1 cellular context compared by ENCODE assay signal in the genomic region with DNA sequence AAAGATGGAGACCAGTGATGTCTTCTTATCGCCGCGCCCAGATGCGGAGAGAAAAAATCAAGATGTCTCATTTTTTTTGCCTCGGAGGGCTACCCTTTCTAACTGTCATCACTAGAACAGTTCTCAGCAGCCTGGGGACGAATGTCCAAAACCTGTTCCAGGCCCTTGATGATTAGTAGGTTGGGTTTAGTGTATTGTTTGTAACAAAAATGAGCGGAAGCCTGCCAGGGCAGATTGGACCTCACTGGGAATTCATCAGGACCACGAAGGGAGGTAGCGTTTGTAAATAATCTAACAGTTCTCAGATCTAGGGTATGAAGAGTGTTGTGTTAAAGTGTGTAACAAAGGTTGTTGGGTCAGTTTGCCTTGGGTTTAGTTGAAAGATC.
TF ChIP-seq lines count a peak whose summit lies in the region.

No MANE protein-coding gene starts in this region.

TF ChIP-seq in K562, 482 proteins besides CTCF, POLR2A, EP300 and RAD21 (continued from another document and continues in another):
- TF ChIP-seq, protein P1, sequence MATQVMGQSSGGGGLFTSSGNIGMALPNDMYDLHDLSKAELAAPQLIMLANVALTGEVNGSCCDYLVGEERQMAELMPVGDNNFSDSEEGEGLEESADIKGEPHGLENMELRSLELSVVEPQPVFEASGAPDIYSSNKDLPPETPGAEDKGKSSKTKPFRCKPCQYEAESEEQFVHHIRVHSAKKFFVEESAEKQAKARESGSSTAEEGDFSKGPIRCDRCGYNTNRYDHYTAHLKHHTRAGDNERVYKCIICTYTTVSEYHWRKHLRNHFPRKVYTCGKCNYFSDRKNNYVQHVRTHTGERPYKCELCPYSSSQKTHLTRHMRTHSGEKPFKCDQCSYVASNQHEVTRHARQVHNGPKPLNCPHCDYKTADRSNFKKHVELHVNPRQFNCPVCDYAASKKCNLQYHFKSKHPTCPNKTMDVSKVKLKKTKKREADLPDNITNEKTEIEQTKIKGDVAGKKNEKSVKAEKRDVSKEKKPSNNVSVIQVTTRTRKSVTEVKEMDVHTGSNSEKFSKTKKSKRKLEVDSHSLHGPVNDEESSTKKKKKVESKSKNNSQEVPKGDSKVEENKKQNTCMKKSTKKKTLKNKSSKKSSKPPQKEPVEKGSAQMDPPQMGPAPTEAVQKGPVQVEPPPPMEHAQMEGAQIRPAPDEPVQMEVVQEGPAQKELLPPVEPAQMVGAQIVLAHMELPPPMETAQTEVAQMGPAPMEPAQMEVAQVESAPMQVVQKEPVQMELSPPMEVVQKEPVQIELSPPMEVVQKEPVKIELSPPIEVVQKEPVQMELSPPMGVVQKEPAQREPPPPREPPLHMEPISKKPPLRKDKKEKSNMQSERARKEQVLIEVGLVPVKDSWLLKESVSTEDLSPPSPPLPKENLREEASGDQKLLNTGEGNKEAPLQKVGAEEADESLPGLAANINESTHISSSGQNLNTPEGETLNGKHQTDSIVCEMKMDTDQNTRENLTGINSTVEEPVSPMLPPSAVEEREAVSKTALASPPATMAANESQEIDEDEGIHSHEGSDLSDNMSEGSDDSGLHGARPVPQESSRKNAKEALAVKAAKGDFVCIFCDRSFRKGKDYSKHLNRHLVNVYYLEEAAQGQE (CRISPR knock-in tag; IDR thresholded peaks at IDR 0.05; ENCODE audit: low read depth): no peak
- peak; percentile 77 for TF ChIP-seq DPF2 (IDR thresholded peaks at IDR 0.05)
- TF ChIP-seq ZNF551 (CRISPR knock-in tag; IDR thresholded peaks at IDR 0.05): no peak
- TF ChIP-seq CEBPB (tag; IDR thresholded peaks at IDR 0.05): no peak
- no peak for TF ChIP-seq PRPF4 (IDR thresholded peaks at IDR 0.05; ENCODE audit: insufficient read depth, low read depth, low read length, poor library complexity, severe bottlenecking)
- TF ChIP-seq, protein P2, sequence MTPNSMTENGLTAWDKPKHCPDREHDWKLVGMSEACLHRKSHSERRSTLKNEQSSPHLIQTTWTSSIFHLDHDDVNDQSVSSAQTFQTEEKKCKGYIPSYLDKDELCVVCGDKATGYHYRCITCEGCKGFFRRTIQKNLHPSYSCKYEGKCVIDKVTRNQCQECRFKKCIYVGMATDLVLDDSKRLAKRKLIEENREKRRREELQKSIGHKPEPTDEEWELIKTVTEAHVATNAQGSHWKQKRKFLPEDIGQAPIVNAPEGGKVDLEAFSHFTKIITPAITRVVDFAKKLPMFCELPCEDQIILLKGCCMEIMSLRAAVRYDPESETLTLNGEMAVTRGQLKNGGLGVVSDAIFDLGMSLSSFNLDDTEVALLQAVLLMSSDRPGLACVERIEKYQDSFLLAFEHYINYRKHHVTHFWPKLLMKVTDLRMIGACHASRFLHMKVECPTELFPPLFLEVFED (CRISPR knock-in tag; conservative IDR thresholded peaks at IDR 0.05): no peak
- no peak for TF ChIP-seq ARID2 (IDR thresholded peaks at IDR 0.05)
- TF ChIP-seq SIRT6 (IDR thresholded peaks at IDR 0.05; ENCODE audit: low read depth, low read length): no peak
- TF ChIP-seq KLF16 (IDR thresholded peaks at IDR 0.05): peak; percentile 79
- TF ChIP-seq XRCC3 (IDR thresholded peaks at IDR 0.05): no peak
- TF ChIP-seq, protein P3, sequence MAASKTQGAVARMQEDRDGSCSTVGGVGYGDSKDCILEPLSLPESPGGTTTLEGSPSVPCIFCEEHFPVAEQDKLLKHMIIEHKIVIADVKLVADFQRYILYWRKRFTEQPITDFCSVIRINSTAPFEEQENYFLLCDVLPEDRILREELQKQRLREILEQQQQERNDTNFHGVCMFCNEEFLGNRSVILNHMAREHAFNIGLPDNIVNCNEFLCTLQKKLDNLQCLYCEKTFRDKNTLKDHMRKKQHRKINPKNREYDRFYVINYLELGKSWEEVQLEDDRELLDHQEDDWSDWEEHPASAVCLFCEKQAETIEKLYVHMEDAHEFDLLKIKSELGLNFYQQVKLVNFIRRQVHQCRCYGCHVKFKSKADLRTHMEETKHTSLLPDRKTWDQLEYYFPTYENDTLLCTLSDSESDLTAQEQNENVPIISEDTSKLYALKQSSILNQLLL (CRISPR knock-in tag; IDR thresholded peaks at IDR 0.05; ENCODE audit: borderline replicate concordance): no peak
- TF ChIP-seq ZNF175 (CRISPR knock-in tag; IDR thresholded peaks at IDR 0.05; ENCODE audit: low read depth): 0 out of 2 replicates have a peak, but pooled peaks have one; percentile 47
- no peak for TF ChIP-seq FOXJ3 (CRISPR knock-in tag; IDR thresholded peaks at IDR 0.05)
- TF ChIP-seq TAF1 (IDR thresholded peaks at IDR 0.05; ENCODE audit: control insufficient read depth, extremely low read depth, insufficient read depth, low read length, severe bottlenecking): peak; percentile 20
- TF ChIP-seq MYBL2 (IDR thresholded peaks at IDR 0.05; ENCODE audit: low read depth): no peak
- TF ChIP-seq MYBL2 (CRISPR knock-in tag; IDR thresholded peaks at IDR 0.05; ENCODE audit: borderline replicate concordance): no peak
- no peak for TF ChIP-seq ZNF212 (CRISPR knock-in tag; IDR thresholded peaks at IDR 0.05)
- TF ChIP-seq, protein P4, sequence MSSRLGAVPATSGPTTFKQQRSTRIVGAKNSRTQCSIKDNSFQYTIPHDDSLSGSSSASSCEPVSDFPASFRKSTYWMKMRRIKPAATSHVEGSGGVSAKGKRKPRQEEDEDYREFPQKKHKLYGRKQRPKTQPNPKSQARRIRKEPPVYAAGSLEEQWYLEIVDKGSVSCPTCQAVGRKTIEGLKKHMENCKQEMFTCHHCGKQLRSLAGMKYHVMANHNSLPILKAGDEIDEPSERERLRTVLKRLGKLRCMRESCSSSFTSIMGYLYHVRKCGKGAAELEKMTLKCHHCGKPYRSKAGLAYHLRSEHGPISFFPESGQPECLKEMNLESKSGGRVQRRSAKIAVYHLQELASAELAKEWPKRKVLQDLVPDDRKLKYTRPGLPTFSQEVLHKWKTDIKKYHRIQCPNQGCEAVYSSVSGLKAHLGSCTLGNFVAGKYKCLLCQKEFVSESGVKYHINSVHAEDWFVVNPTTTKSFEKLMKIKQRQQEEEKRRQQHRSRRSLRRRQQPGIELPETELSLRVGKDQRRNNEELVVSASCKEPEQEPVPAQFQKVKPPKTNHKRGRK (tag; IDR thresholded peaks at IDR 0.05): no peak
- TF ChIP-seq RBM25 (IDR thresholded peaks at IDR 0.05; ENCODE audit: low read depth, low read length, severe bottlenecking): no peak
- TF ChIP-seq, protein P5, sequence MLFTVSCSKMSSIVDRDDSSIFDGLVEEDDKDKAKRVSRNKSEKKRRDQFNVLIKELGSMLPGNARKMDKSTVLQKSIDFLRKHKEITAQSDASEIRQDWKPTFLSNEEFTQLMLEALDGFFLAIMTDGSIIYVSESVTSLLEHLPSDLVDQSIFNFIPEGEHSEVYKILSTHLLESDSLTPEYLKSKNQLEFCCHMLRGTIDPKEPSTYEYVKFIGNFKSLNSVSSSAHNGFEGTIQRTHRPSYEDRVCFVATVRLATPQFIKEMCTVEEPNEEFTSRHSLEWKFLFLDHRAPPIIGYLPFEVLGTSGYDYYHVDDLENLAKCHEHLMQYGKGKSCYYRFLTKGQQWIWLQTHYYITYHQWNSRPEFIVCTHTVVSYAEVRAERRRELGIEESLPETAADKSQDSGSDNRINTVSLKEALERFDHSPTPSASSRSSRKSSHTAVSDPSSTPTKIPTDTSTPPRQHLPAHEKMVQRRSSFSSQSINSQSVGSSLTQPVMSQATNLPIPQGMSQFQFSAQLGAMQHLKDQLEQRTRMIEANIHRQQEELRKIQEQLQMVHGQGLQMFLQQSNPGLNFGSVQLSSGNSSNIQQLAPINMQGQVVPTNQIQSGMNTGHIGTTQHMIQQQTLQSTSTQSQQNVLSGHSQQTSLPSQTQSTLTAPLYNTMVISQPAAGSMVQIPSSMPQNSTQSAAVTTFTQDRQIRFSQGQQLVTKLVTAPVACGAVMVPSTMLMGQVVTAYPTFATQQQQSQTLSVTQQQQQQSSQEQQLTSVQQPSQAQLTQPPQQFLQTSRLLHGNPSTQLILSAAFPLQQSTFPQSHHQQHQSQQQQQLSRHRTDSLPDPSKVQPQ (CRISPR knock-in tag; IDR thresholded peaks at IDR 0.05; ENCODE audit: borderline replicate concordance): no peak
- TF ChIP-seq ZNF3 (CRISPR knock-in tag; IDR thresholded peaks at IDR 0.05): no peak
- TF ChIP-seq CBX5 (IDR thresholded peaks at IDR 0.05; ENCODE audit: borderline replicate concordance, low read depth): no peak
- TF ChIP-seq GTF2F1 (IDR thresholded peaks at IDR 0.05; ENCODE audit: low read depth, low read length): no peak
- no peak for TF ChIP-seq EWSR1 (IDR thresholded peaks at IDR 0.05; ENCODE audit: borderline replicate concordance, low read depth, partially characterized antibody)
- no peak for TF ChIP-seq BRCA1 (IDR thresholded peaks at IDR 0.05)
- TF ChIP-seq BRCA1 (CRISPR knock-in tag; IDR thresholded peaks at IDR 0.05): no peak
- TF ChIP-seq, protein P6, sequence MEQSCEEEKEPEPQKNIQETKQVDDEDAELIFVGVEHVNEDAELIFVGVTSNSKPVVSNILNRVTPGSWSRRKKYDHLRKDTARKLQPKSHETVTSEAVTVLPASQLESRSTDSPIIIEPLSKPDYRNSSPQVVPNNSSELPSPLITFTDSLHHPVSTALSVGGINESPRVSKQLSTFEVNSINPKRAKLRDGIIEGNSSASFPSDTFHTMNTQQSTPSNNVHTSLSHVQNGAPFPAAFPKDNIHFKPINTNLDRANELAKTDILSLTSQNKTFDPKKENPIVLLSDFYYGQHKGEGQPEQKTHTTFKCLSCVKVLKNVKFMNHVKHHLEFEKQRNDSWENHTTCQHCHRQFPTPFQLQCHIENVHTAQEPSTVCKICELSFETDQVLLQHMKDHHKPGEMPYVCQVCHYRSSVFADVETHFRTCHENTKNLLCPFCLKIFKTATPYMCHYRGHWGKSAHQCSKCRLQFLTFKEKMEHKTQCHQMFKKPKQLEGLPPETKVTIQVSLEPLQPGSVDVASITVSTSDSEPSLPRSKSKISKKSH (CRISPR knock-in tag; IDR thresholded peaks at IDR 0.05): no peak
- TF ChIP-seq DDX20 (tag; IDR thresholded peaks at IDR 0.05; ENCODE audit: low read depth): no peak
- no peak for TF ChIP-seq GABPB2 (CRISPR knock-in tag; conservative IDR thresholded peaks at IDR 0.05)
- no peak for TF ChIP-seq ZNF75A (CRISPR knock-in tag; IDR thresholded peaks at IDR 0.05)
- TF ChIP-seq BMI1 (IDR thresholded peaks at IDR 0.05; ENCODE audit: low read length): no peak
- no peak for TF ChIP-seq POLR2H (tag; IDR thresholded peaks at IDR 0.05; ENCODE audit: low read depth)
- TF ChIP-seq, protein P7, sequence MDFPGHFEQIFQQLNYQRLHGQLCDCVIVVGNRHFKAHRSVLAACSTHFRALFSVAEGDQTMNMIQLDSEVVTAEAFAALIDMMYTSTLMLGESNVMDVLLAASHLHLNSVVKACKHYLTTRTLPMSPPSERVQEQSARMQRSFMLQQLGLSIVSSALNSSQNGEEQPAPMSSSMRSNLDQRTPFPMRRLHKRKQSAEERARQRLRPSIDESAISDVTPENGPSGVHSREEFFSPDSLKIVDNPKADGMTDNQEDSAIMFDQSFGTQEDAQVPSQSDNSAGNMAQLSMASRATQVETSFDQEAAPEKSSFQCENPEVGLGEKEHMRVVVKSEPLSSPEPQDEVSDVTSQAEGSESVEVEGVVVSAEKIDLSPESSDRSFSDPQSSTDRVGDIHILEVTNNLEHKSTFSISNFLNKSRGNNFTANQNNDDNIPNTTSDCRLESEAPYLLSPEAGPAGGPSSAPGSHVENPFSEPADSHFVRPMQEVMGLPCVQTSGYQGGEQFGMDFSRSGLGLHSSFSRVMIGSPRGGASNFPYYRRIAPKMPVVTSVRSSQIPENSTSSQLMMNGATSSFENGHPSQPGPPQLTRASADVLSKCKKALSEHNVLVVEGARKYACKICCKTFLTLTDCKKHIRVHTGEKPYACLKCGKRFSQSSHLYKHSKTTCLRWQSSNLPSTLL (IDR thresholded peaks at IDR 0.05): no peak
- 0 out of 2 replicates have a peak, but pooled peaks have one; percentile 48 for TF ChIP-seq PML (IDR thresholded peaks at IDR 0.05; ENCODE audit: low read length)
- TF ChIP-seq KDM2B (CRISPR knock-in tag; IDR thresholded peaks at IDR 0.05): no peak
- TF ChIP-seq ZBTB8A (IDR thresholded peaks at IDR 0.05; ENCODE audit: partially characterized antibody): no peak
- TF ChIP-seq SMARCC2 (IDR thresholded peaks at IDR 0.05; ENCODE audit: low read depth): 0 out of 2 replicates have a peak, but pooled peaks have one; percentile 30
- TF ChIP-seq ZNF134 (CRISPR knock-in tag; conservative IDR thresholded peaks at IDR 0.05): no peak
- no peak for TF ChIP-seq SAP30 (IDR thresholded peaks at IDR 0.05; ENCODE audit: borderline replicate concordance, insufficient read depth, low read depth, low read length, poor library complexity, severe bottlenecking)
- peak; percentile 92 for TF ChIP-seq CBFA2T3 (IDR thresholded peaks at IDR 0.05)
- TF ChIP-seq TEAD4 (IDR thresholded peaks at IDR 0.05; ENCODE audit: low read length): peak; percentile 86
- no peak for TF ChIP-seq TEAD4 (CRISPR knock-in tag; IDR thresholded peaks at IDR 0.05; ENCODE audit: borderline replicate concordance)
- TF ChIP-seq ZKSCAN3 (CRISPR knock-in tag; IDR thresholded peaks at IDR 0.05): no peak
- TF ChIP-seq POU5F1 (IDR thresholded peaks at IDR 0.05; ENCODE audit: borderline replicate concordance, low read depth, low read length, partially characterized antibody): no peak
- TF ChIP-seq MYC (IDR thresholded peaks at IDR 0.05; ENCODE audit: low read depth, low read length): no peak
- TF ChIP-seq MYC (CRISPR knock-in tag; IDR thresholded peaks at IDR 0.05; ENCODE audit: borderline replicate concordance, low read depth): no peak
- TF ChIP-seq POLR3G (IDR thresholded peaks at IDR 0.05; ENCODE audit: extremely low read depth, insufficient read length, insufficient replicate concordance): no peak
- TF ChIP-seq GATA2 (CRISPR knock-in tag; IDR thresholded peaks at IDR 0.05): no peak
- TF ChIP-seq ARNT (IDR thresholded peaks at IDR 0.05): no peak
- peak; percentile 54; the same call in 1 of the 2 replicates for TF ChIP-seq FOXJ2 (tag; IDR thresholded peaks at IDR 0.05)
- TF ChIP-seq MTA1 (IDR thresholded peaks at IDR 0.05; ENCODE audit: borderline replicate concordance): no peak
- no peak for TF ChIP-seq ATF7 (IDR thresholded peaks at IDR 0.05)
- peak; percentile 79; the same call in 1 of the 2 replicates for TF ChIP-seq MTA2 (IDR thresholded peaks at IDR 0.05; ENCODE audit: low read depth)
